ENCODE assay signal across 9 cellular contexts in genomic region chr1:173474097-173474779, GRCh38. TPM values are rescaled to one million over a fixed set of nuclear protein-coding genes. Genes with fewer than 3 reads are reported as not detected.
A peak's percentile ranks its signal among the peaks of the same experiment; 100 is the strongest.
DNase-seq lines count a peak whose midpoint lies in the region; ATAC-seq and TF ChIP-seq lines count a peak whose summit lies in the region.
"Had no signal": no experiment of that assay in that cellular context is flagged by ENCODE, and none has a peak within 500 bp of the region (broad histone marks: within the 10 kb centered on the region; RNA-seq: fewer than 3 reads in every experiment).

No MANE protein-coding gene starts in this region.

- no peak overlapping the region for H3K4me3 Mint-ChIP-seq in T-helper 17 cell

- H3K36me3 ChIP-seq in skeletal muscle satellite cell (ENCODE audit: insufficient read depth, low read length): no peaks in the 10 kb centered on the region

- H3K9me3 ChIP-seq in T-helper 17 cell (ENCODE audit: control insufficient read depth, low read length, poor library complexity, severe bottlenecking) (no peaks in the 10 kb centered on the region), skeletal muscle satellite cell (replicated peaks; ENCODE audit: low read length) (no peaks in the 10 kb centered on the region)

- DNase-seq in SHP77 treated with DMSO at 0.1 percent for 48 hours (lab: John Stamatoyannopoulos, UW) (peak; percentile 8), SHP77 (lab: John Stamatoyannopoulos, UW) (no peak), T-helper 17 cell (no peak), fibroblast of pulmonary artery (ENCODE audit: low read depth) (peak; percentile 19), kidney tubule cell (ENCODE audit: low spot score) (no peak), D341Med (ENCODE audit: low spot score) (no peak)
- DNase-seq: activated CD4-positive, alpha-beta T cell treated with anti-CD3 and anti-CD28 coated beads for 4 hours had no signal

- H3K27me3 Mint-ChIP-seq in T-helper 17 cell: no peaks in the 10 kb centered on the region

- H3K4me1 ChIP-seq in skeletal muscle satellite cell (ENCODE audit: control insufficient read depth, insufficient read depth, low read length): peaks cover 45% of the 10 kb centered on the region

- no peak for TF ChIP-seq CTCF in fibroblast of pulmonary artery (IDR thresholded peaks at IDR 0.05; ENCODE audit: low read length, missing control alignments)

- no peaks in the 10 kb centered on the region for H3K27me3 ChIP-seq in skeletal muscle satellite cell (ENCODE audit: control insufficient read depth, insufficient read depth, low read length)

- peak overlapping the region; percentile 96 for H3K27ac Mint-ChIP-seq in T-helper 17 cell

- H3K4me1 Mint-ChIP-seq in T-helper 17 cell: peaks cover 33% of the 10 kb centered on the region

- ATAC-seq in T-helper 17 cell: no peak
- ATAC-seq in GM21526 (IDR thresholded peaks at IDR 0.05; ENCODE audit: low FRiP score, unreplicated experiment): no peak

- peak overlapping the region; percentile 41 for H3K9ac ChIP-seq in skeletal muscle satellite cell (ENCODE audit: low read depth, low read length)

- H3K4me2 ChIP-seq in skeletal muscle satellite cell (ENCODE audit: low read length): peak overlapping the region; percentile 69

- no peak overlapping the region for H3K4me3 ChIP-seq in fibroblast of pulmonary artery (replicated peaks; ENCODE audit: low read depth, low read length)
- peak overlapping the region; percentile 29 for H3K4me3 ChIP-seq in skeletal muscle satellite cell (ENCODE audit: low read length)

- H3K36me3 Mint-ChIP-seq in T-helper 17 cell (ENCODE audit: low read depth): no peaks in the 10 kb centered on the region

RNA-seq across cellular contexts. Expression of gene PRDX6, which starts 2.9 kb away (rescaled TPM):
- total RNA-seq in T-helper 17 cell: 100 to 1,000 TPM in 1 of 2 donors, 10 to 100 TPM in 1; 66.4 to 125 TPM
- 231 and 249 TPM in 2 replicates for total RNA-seq in skeletal muscle satellite cell (2012; rRNA removed)

Comparison
In these comparisons a context has a peak if more than half of its experiments do, and no peak if none do; other contexts are left out.
1. DNase-seq: peak in SHP77 treated with DMSO at 0.1 percent for 48 hours (single experiment) and fibroblast of pulmonary artery (single experiment); none in SHP77 (0 of 2), T-helper 17 cell (0 of 3), kidney tubule cell (single experiment) and D341Med (single experiment).